In genomic region chrX:100263650-100264049, GRCh38 we compare ENCODE assay signal across 2 cellular contexts.
TF ChIP-seq lines count a peak whose summit lies in the region.

No MANE protein-coding gene starts in this region.

TF ChIP-seq in IMR-90, 13 proteins besides CTCF, POLR2A, EP300 and RAD21:
- TF ChIP-seq CHD1 (IDR thresholded peaks at IDR 0.05; ENCODE audit: low read depth, low read length) (no peak), CEBPB (IDR thresholded peaks at IDR 0.05; ENCODE audit: low read depth, low read length) (peak; percentile 47; the same call in 1 of the 2 replicates)

TF ChIP-seq in endothelial cell of umbilical vein, 7 proteins besides CTCF, POLR2A, EP300 and RAD21:
- TF ChIP-seq, protein P1, sequence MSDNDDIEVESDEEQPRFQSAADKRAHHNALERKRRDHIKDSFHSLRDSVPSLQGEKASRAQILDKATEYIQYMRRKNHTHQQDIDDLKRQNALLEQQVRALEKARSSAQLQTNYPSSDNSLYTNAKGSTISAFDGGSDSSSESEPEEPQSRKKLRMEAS (IDR thresholded peaks at IDR 0.05; ENCODE audit: insufficient read depth, insufficient read length): no peak
- no peak for TF ChIP-seq EZH2 (IDR thresholded peaks at IDR 0.05; ENCODE audit: borderline replicate concordance, low read depth, low read length, severe bottlenecking)
- TF ChIP-seq JUN (IDR thresholded peaks at IDR 0.05; ENCODE audit: borderline replicate concordance, insufficient read depth, insufficient read length, low read depth): no peak
- no peak for TF ChIP-seq POLR2AphosphoS5 (IDR thresholded peaks at IDR 0.05; ENCODE audit: insufficient read depth, low read depth, low read length)
- TF ChIP-seq GATA2 (IDR thresholded peaks at IDR 0.05; ENCODE audit: insufficient read depth, insufficient read length, low read depth, low read length): no peak
- no peak for TF ChIP-seq FOS (IDR thresholded peaks at IDR 0.05; ENCODE audit: borderline replicate concordance, insufficient read depth, low read length)
- TF ChIP-seq MYC (IDR thresholded peaks at IDR 0.05; ENCODE audit: low read depth, low read length): no peak
